13 cellular contexts compared by ENCODE assay signal in genomic region chrX:115583730-115584004, GRCh38. TPM values are rescaled to one million over a fixed set of nuclear protein-coding genes. Genes with fewer than 3 reads are reported as not detected.
A peak's percentile ranks its signal among the peaks of the same experiment; 100 is the strongest.
DNase-seq lines count a peak whose midpoint lies in the region; ATAC-seq, FAIRE-seq and TF ChIP-seq lines count a peak whose summit lies in the region.
"Had no signal": no experiment of that assay in that cellular context is flagged by ENCODE, and none has a peak within 500 bp of the region (broad histone marks: within the 10 kb centered on the region; RNA-seq: fewer than 3 reads in every experiment).

No MANE protein-coding gene starts in this region.

- no peak for FAIRE-seq in astrocyte (lab: Jason Lieb, UNC)
- FAIRE-seq: bronchial epithelial cell had no signal

- no peaks in the 10 kb centered on the region for H3K27me3 Mint-ChIP-seq in astrocyte (ENCODE audit: low read depth, unreplicated experiment)

- H3K4me3 Mint-ChIP-seq in astrocyte (ENCODE audit: unreplicated experiment) = peak overlapping the region; percentile 69
- H3K4me3 Mint-ChIP-seq in stimulated activated effector memory CD8-positive, alpha-beta T cell treated with anti-CD3 and anti-CD28 coated beads, Interleukin-12 subunit alpha, Interleukin-12 subunit beta, amount 100 ng/mL, for 72 hours = no peak overlapping the region

- H3K4me1 Mint-ChIP-seq in astrocyte (ENCODE audit: low read depth, unreplicated experiment) = peaks cover 26% of the 10 kb centered on the region
- no peaks in the 10 kb centered on the region for H3K4me1 Mint-ChIP-seq in stimulated activated effector memory CD8-positive, alpha-beta T cell treated with anti-CD3 and anti-CD28 coated beads, Interleukin-12 subunit alpha, Interleukin-12 subunit beta, amount 100 ng/mL, for 72 hours

- H2AFZ ChIP-seq in astrocyte (ENCODE audit: low read depth, low read length) = no peak overlapping the region

- intact Hi-C loops in left lung (cut with DNase I) = no loop called here

- no peak overlapping the region for H3K9ac ChIP-seq in HUES48 (ENCODE audit: low read depth, low read length)
- peak overlapping the region; percentile 64 for H3K9ac ChIP-seq in astrocyte (ENCODE audit: low read length)
- peak overlapping the region in 1 of 2 donors; percentile 15 for H3K9ac ChIP-seq in stomach smooth muscle (ENCODE audit: low read length in 2 of 2)

- DNase-seq in astrocyte (ENCODE audit: low read depth) (no peak), left lung (no peak), NCI-H1105 (lab: John Stamatoyannopoulos, UW) (no peak), COLO829 (ENCODE audit: low spot score) (no peak)
- DNase-seq in stimulated activated CD4-positive, alpha-beta T cell treated with anti-CD3 and anti-CD28 coated beads, Interleukin-4, amount 100 ng/mL, for 1 hour = no peak
- no peak for DNase-seq in stimulated activated effector memory CD8-positive, alpha-beta T cell treated with anti-CD3 and anti-CD28 coated beads, Interleukin-12 subunit alpha, Interleukin-12 subunit beta, amount 100 ng/mL, for 72 hours (ENCODE audit: low spot score in 2 of 2)
- DNase-seq: activated CD4-positive, alpha-beta T cell treated with anti-CD3 and anti-CD28 coated beads, Interleukin-2, amount 50 U/mL, for 4 hours; activated effector memory CD4-positive, alpha-beta T cell treated with Interleukin-2 at 50 U/mL for 16 hours; Caco-2; T-helper 1 cell had no signal

- peaks cover 7% of the 10 kb centered on the region for H4K20me1 ChIP-seq in astrocyte (ENCODE audit: insufficient read depth, low read length)

- TF ChIP-seq CTCF in astrocyte (IDR thresholded peaks at IDR 0.05; ENCODE audit: insufficient read depth, low read depth, low read length) (no peak), left lung (IDR thresholded peaks at IDR 0.05) (no peak)

- peaks cover 45% of the 10 kb centered on the region for H3K4me1 ChIP-seq in HUES48 (ENCODE audit: control insufficient read depth, insufficient read depth, low read length)
- H3K4me1 ChIP-seq in astrocyte (ENCODE audit: insufficient read depth, low read length) = peaks cover 35% of the 10 kb centered on the region
- H3K4me1 ChIP-seq in left lung = peaks cover 0 to 7% of the 10 kb centered on the region in 2 donors
- no peaks in the 10 kb centered on the region for H3K4me1 ChIP-seq in stomach smooth muscle (ENCODE audit: control insufficient read depth, insufficient read depth, low read length)

- H3K36me3 Mint-ChIP-seq in astrocyte (ENCODE audit: low read depth, unreplicated experiment) = no peaks in the 10 kb centered on the region
- H3K36me3 Mint-ChIP-seq in stimulated activated effector memory CD8-positive, alpha-beta T cell treated with anti-CD3 and anti-CD28 coated beads, Interleukin-12 subunit alpha, Interleukin-12 subunit beta, amount 100 ng/mL, for 72 hours = no peaks in the 10 kb centered on the region

- H3K79me2 ChIP-seq in astrocyte (ENCODE audit: insufficient read depth, low read length) = peaks cover 97% of the 10 kb centered on the region

- H3K4me3 ChIP-seq in HUES48 (ENCODE audit: low read depth, low read length) = peak overlapping the region; percentile 1; the same call in 1 of the 2 replicates
- no peak overlapping the region for H3K4me3 ChIP-seq in astrocyte (ENCODE audit: insufficient read depth, low read depth, low read length)
- no peak overlapping the region for H3K4me3 ChIP-seq in left lung
- H3K4me3 ChIP-seq in stomach smooth muscle (ENCODE audit: low read length in 2 of 2) = no peak overlapping the region

- H3K27ac Mint-ChIP-seq in astrocyte (ENCODE audit: unreplicated experiment) = peak overlapping the region; percentile 95
- H3K27ac Mint-ChIP-seq in stimulated activated effector memory CD8-positive, alpha-beta T cell treated with anti-CD3 and anti-CD28 coated beads, Interleukin-12 subunit alpha, Interleukin-12 subunit beta, amount 100 ng/mL, for 72 hours = no peak overlapping the region

- no peaks in the 10 kb centered on the region for H3K9me3 Mint-ChIP-seq in astrocyte (ENCODE audit: unreplicated experiment)
- no peaks in the 10 kb centered on the region for H3K9me3 Mint-ChIP-seq in stimulated activated effector memory CD8-positive, alpha-beta T cell treated with anti-CD3 and anti-CD28 coated beads, Interleukin-12 subunit alpha, Interleukin-12 subunit beta, amount 100 ng/mL, for 72 hours

- H3K27ac ChIP-seq in HUES48 (ENCODE audit: low read depth, low read length) = peak overlapping the region; percentile 78
- peak overlapping the region; percentile 63 for H3K27ac ChIP-seq in astrocyte (ENCODE audit: low read depth, low read length)
- H3K27ac ChIP-seq in left lung = peak overlapping the region; percentile 18 to 65
- peak overlapping the region; percentile 20 for H3K27ac ChIP-seq in stomach smooth muscle (ENCODE audit: low read length)

- no peak for ATAC-seq in left lung
- no peak for ATAC-seq in stimulated activated effector memory CD8-positive, alpha-beta T cell treated with anti-CD3 and anti-CD28 coated beads, Interleukin-12 subunit alpha, Interleukin-12 subunit beta, amount 100 ng/mL, for 72 hours

- H3K36me3 ChIP-seq in HUES48 (ENCODE audit: control insufficient read depth, insufficient read depth, low read length) (peaks cover 6% of the 10 kb centered on the region; the same call in 1 of the 2 replicates), astrocyte (ENCODE audit: insufficient read depth, low read length) (no peaks in the 10 kb centered on the region), left lung (no peaks in the 10 kb centered on the region), stomach smooth muscle (ENCODE audit: control insufficient read depth in 2 of 2, insufficient read depth in 2 of 2, low read length in 2 of 2) (no peaks in the 10 kb centered on the region)

- no peaks in the 10 kb centered on the region for H3K27me3 ChIP-seq in HUES48 (ENCODE audit: control insufficient read depth, insufficient read depth, low read length)
- H3K27me3 ChIP-seq in astrocyte (ENCODE audit: insufficient read depth, low read length) = no peaks in the 10 kb centered on the region
- H3K27me3 ChIP-seq in left lung = peaks cover 0 to 29% of the 10 kb centered on the region in 2 donors
- no peaks in the 10 kb centered on the region for H3K27me3 ChIP-seq in stomach smooth muscle (ENCODE audit: control insufficient read depth in 1 of 2, insufficient read depth in 2 of 2, low read length in 2 of 2)

- H3K9me3 ChIP-seq in HUES48 (ENCODE audit: control insufficient read depth, insufficient read depth, low read length) (no peaks in the 10 kb centered on the region), astrocyte (ENCODE audit: insufficient read depth, low read depth, low read length) (no peaks in the 10 kb centered on the region), left lung (no peaks in the 10 kb centered on the region), stomach smooth muscle (ENCODE audit: control insufficient read depth in 2 of 2, low read length in 2 of 2) (no peaks in the 10 kb centered on the region)
- H3K9me3 ChIP-seq: Caco-2 had no signal

- H3K4me2 ChIP-seq in astrocyte (ENCODE audit: low read length) = peak overlapping the region; percentile 74

RNA-seq across cellular contexts. Expression of gene PLS3, which starts 22.7 kb away (rescaled TPM):
- total RNA-seq in astrocyte = 310 and 313 TPM in 2 replicates
- total RNA-seq in left lung = 100 to 1,000 TPM; 186 to 354 TPM

Comparison
In these comparisons a context has a peak if more than half of its experiments do, and no peak if none do; other contexts are left out.
1. H3K27ac ChIP-seq: peak in every context shown above with its lines; median percentile 78 in HUES48; 63 in astrocyte; 42 in left lung; 20 in stomach smooth muscle.